Comparison of ENCODE assay signal across 8 cellular contexts in genomic region chr5:56950626-56951130, GRCh38. TPM values are rescaled to one million over a fixed set of nuclear protein-coding genes. Genes with fewer than 3 reads are reported as not detected.
DNase-seq lines count a peak whose midpoint lies in the region; ATAC-seq and TF ChIP-seq lines count a peak whose summit lies in the region.

No MANE protein-coding gene starts in this region.

- no peaks in the 10 kb centered on the region for H3K9me3 ChIP-seq in Peyer's patch

- H3K4me3 Mint-ChIP-seq in natural killer cell, result peak overlapping the region; percentile 87

- peaks cover 11% of the 10 kb centered on the region in 2 donors for H3K27me3 Mint-ChIP-seq in natural killer cell (ENCODE audit: low read depth in 2 of 2)

- intact Hi-C loops in natural killer cell (cut with micrococcal nuclease), result loop anchor here (5.0 kb wide), 1 partner anchor 267 kb away; no protein-coding TSS in a partner anchor

- peak overlapping the region; percentile 74 to 80 for H3K27ac Mint-ChIP-seq in natural killer cell

- H3K4me3 ChIP-seq in Peyer's patch, result peak overlapping the region; percentile 72 to 98 (median 92)
- H3K4me3 ChIP-seq in fibroblast of the aortic adventitia (ENCODE audit: low read depth, low read length), result peak overlapping the region; percentile 82

- no peaks in the 10 kb centered on the region for H3K27me3 ChIP-seq in Peyer's patch

- ATAC-seq in HG03066 (IDR thresholded peaks at IDR 0.05; ENCODE audit: low read depth, unreplicated experiment), result peak; percentile 46
- peak in 2 of 3 donors; percentile 27 to 29 for ATAC-seq in natural killer cell

- DNase-seq in NCI-H748 (lab: John Stamatoyannopoulos, UW; ENCODE audit: unreplicated experiment) (peak; percentile 54), NCI-H748 treated with DMSO at 0.1 percent for 48 hours (lab: John Stamatoyannopoulos, UW) (no peak), Peyer's patch (peak; percentile 47 to 81 (median 73)), fibroblast of the aortic adventitia (ENCODE audit: low read depth) (peak; percentile 76), natural killer cell (peak; percentile 34), stromal cell of bone marrow (ENCODE audit: low read depth) (peak; percentile 59)
- DNase-seq in activated effector memory CD4-positive, alpha-beta T cell treated with Interleukin-2 at 50 U/mL for 16 hours, result peak; percentile 34

- TF ChIP-seq CTCF in Peyer's patch (IDR thresholded peaks at IDR 0.05) (no peak), fibroblast of the aortic adventitia (IDR thresholded peaks at IDR 0.05; ENCODE audit: insufficient read depth, low read length) (no peak), natural killer cell (IDR thresholded peaks at IDR 0.05) (no peak)

- H3K4me1 ChIP-seq in Peyer's patch, result peaks cover 0 to 16% (median 1%) of the 10 kb centered on the region in 4 donors

- H3K4me1 Mint-ChIP-seq in natural killer cell, result peaks cover 28 to 30% of the 10 kb centered on the region in 2 donors

- peak overlapping the region; percentile 72 to 90 (median 86) for H3K27ac ChIP-seq in Peyer's patch

- no peaks in the 10 kb centered on the region for H3K9me3 Mint-ChIP-seq in natural killer cell

- TF ChIP-seq POLR2A in Peyer's patch (IDR thresholded peaks at IDR 0.05), result peak in 1 of 2 donors; percentile 19

- peaks cover 0 to 24% (median 0%) of the 10 kb centered on the region in 3 donors for H3K36me3 ChIP-seq in Peyer's patch

- no peaks in the 10 kb centered on the region for H3K36me3 Mint-ChIP-seq in natural killer cell

RNA-seq across cellular contexts. Expression of gene MIER3, which starts 1.2 kb away (rescaled TPM):
- total RNA-seq in Peyer's patch, result 10 to 100 TPM; 19.8 to 38.5 (median 29.5) TPM
- 31.0 and 89.9 TPM in 2 replicates for total RNA-seq in fibroblast of the aortic adventitia (ENCODE audit: low replicate concordance)
- total RNA-seq in natural killer cell, result 10 to 100 TPM; 20.4 to 30.8 (median 29.0) TPM

RNA-seq across cellular contexts. Expression of gene SETD9, which starts 41.3 kb away (rescaled TPM):
- total RNA-seq in Peyer's patch (10 to 100 TPM in 2 of 4 donors, 1 to 10 TPM in 2; 5.6 to 11.7 (median 9.7) TPM), fibroblast of the aortic adventitia (ENCODE audit: low replicate concordance) (7.6 and 10.6 TPM in 2 replicates), natural killer cell (1 to 10 TPM; 5.6 to 8.6 (median 6.0) TPM)
